ENCODE assay signal across 8 cellular contexts in genomic region chr14:104677506-104678332, GRCh38. TPM values are rescaled to one million over a fixed set of nuclear protein-coding genes. Genes with fewer than 3 reads are reported as not detected.
DNase-seq lines count a peak whose midpoint lies in the region; ATAC-seq and TF ChIP-seq lines count a peak whose summit lies in the region.

No MANE protein-coding gene starts in this region.

- H3K9me3 ChIP-seq in WERI-Rb-1 (ENCODE audit: severe bottlenecking), result peaks cover 2% of the 10 kb centered on the region

- intact Hi-C loops in Calu3 (cut with micrococcal nuclease; ENCODE audit: unreplicated experiment), result no loop called here

- DNase-seq in Calu3, result peak; percentile 74
- peak; percentile 94 for DNase-seq in NB4 (ENCODE audit: low read depth)
- peak; percentile 90 for DNase-seq in WERI-Rb-1
- peak in 47 of 61 donors; percentile 21 to 89 (median 74) for DNase-seq in caudate nucleus (lab: John Stamatoyannopoulos, UW)
- peak; percentile 45 for DNase-seq in kidney epithelial cell (ENCODE audit: low read depth)
- DNase-seq in stimulated activated CD4-positive, alpha-beta T cell treated with anti-CD3 and anti-CD28 coated beads, Interleukin-15, amount 100 ng/mL, for 24 hours, result peak; percentile 88
- DNase-seq in LoVo (ENCODE audit: low spot score), result no peak

- H3K9me3 Mint-ChIP-seq in Calu3 (ENCODE audit: low read depth, unreplicated experiment), result no peaks in the 10 kb centered on the region

- H3K27me3 ChIP-seq in WERI-Rb-1 (ENCODE audit: insufficient read depth, low read depth, severe bottlenecking), result no peaks in the 10 kb centered on the region
- H3K27me3 ChIP-seq in kidney epithelial cell (ENCODE audit: control insufficient read depth, insufficient read depth, low read length), result no peaks in the 10 kb centered on the region

- peak; percentile 56 for TF ChIP-seq POLR2A in NB4 (IDR thresholded peaks at IDR 0.05; ENCODE audit: extremely low read depth, insufficient read length)

- H3K4me3 ChIP-seq in NB4 (ENCODE audit: low read depth, low read length), result peak overlapping the region; percentile 51
- peak overlapping the region; percentile 49 for H3K4me3 ChIP-seq in WERI-Rb-1 (ENCODE audit: low read depth, low read length)
- H3K4me3 ChIP-seq in kidney epithelial cell (ENCODE audit: low read depth, low read length), result peak overlapping the region; percentile 35

- peak overlapping the region; percentile 73 for H3K4me3 Mint-ChIP-seq in Calu3 (ENCODE audit: low read depth, unreplicated experiment)

- H3K27me3 Mint-ChIP-seq in Calu3 (ENCODE audit: unreplicated experiment), result no peaks in the 10 kb centered on the region

- peaks cover 43% of the 10 kb centered on the region for H3K4me1 Mint-ChIP-seq in Calu3 (ENCODE audit: low read depth, unreplicated experiment)

- no TSS peak for BruUV-seq in Calu3 (replicated peaks; lab: Mats Ljungman, UMichigan)

- peak; percentile 48 for ATAC-seq in GM21723 (IDR thresholded peaks at IDR 0.05; ENCODE audit: unreplicated experiment)

- TF ChIP-seq CTCF in Calu3 (IDR thresholded peaks at IDR 0.05; ENCODE audit: unreplicated experiment) (no peak), NB4 (IDR thresholded peaks at IDR 0.05; ENCODE audit: low read depth, low read length) (no peak), WERI-Rb-1 (IDR thresholded peaks at IDR 0.05; ENCODE audit: low read depth, low read length) (no peak), kidney epithelial cell (IDR thresholded peaks at IDR 0.05; ENCODE audit: insufficient read depth, low read length, poor library complexity, severe bottlenecking) (no peak)

- H3K36me3 Mint-ChIP-seq in Calu3 (ENCODE audit: insufficient read depth, unreplicated experiment), result peaks cover 39% of the 10 kb centered on the region

- CTCF ChIA-PET in Calu3 (lab: Charles Lee), result interaction anchor here (0.7 to 1.5 kb wide), 3 partner anchors 9 to 12 kb away, joined by 3 to 11 read pairs (median 3); no protein-coding TSS in a partner anchor

- H3K27ac ChIP-seq in WERI-Rb-1, result peak overlapping the region; percentile 100
- H3K27ac ChIP-seq in caudate nucleus (ENCODE audit: low read depth, low read length), result peak overlapping the region; percentile 99

- peak overlapping the region; percentile 90 for H3K27ac Mint-ChIP-seq in Calu3 (ENCODE audit: unreplicated experiment)

- H3K36me3 ChIP-seq in WERI-Rb-1 (no peaks in the 10 kb centered on the region), kidney epithelial cell (ENCODE audit: control insufficient read depth, insufficient read depth, low read length) (no peaks in the 10 kb centered on the region)

RNA-seq across cellular contexts. Expression of gene INF2, which starts 11.7 kb away (rescaled TPM):
- 208 and 220 TPM in 2 replicates for total RNA-seq in Calu3 (2022)
- total RNA-seq in kidney epithelial cell, result 109 and 131 TPM in 2 replicates

RNA-seq across cellular contexts. Expression of gene ADSS1, which starts 46.3 kb away (rescaled TPM):
- 8.6 and 10.0 TPM in 2 replicates for total RNA-seq in Calu3 (2022)
- 3.4 and 10.3 TPM in 2 replicates for total RNA-seq in kidney epithelial cell
